In genomic region chr10:7363700-7364099, GRCh38 we compare ENCODE assay signal across 20 cellular contexts.
"Had no signal": no experiment of that assay in that cellular context is flagged by ENCODE, and none has a peak within 500 bp of the region (broad histone marks: within the 10 kb centered on the region; RNA-seq: fewer than 3 reads in every experiment).

No MANE protein-coding gene starts in this region.

- ATAC-seq: effector memory CD8-positive, alpha-beta T cell; gastroesophageal sphincter; psoas muscle had no signal

- H3K4me3 Mint-ChIP-seq: activated naive CD8-positive, alpha-beta T cell; brain; effector memory CD8-positive, alpha-beta T cell; neural progenitor cell had no signal

- H3K27me3 Mint-ChIP-seq: activated naive CD8-positive, alpha-beta T cell; effector memory CD8-positive, alpha-beta T cell; naive B cell had no signal

- H3K27ac Mint-ChIP-seq: neural progenitor cell had no signal

- DNase-seq: activated CD4-positive, alpha-beta T cell treated with anti-CD3 and anti-CD28 coated beads, Interleukin-2, amount 50 U/mL, for 1 hour; activated CD8-positive, alpha-beta memory T cell treated with anti-CD3 and anti-CD28 coated beads, Interleukin-2, amount 50 U/mL, for 48 hours; activated effector memory CD4-positive, alpha-beta T cell treated with Interleukin-2 at 50 U/mL for 16 hours; effector memory CD8-positive, alpha-beta T cell; islet precursor cell; left ventricle myocardium inferior; naive B cell; occipital lobe; psoas muscle; sigmoid colon; small intestine; stimulated activated CD4-positive, alpha-beta T cell treated with anti-CD3 and anti-CD28 coated beads, Interleukin-1b, Interleukin-23, amount 100 ng/mL, for 48 hours; stimulated activated CD4-positive, alpha-beta T cell treated with anti-CD3 and anti-CD28 coated beads, Interleukin-4, amount 100 ng/mL, for 4 hours; stimulated activated naive CD4-positive, alpha-beta T cell treated with Interleukin-2 at 50 U/mL for 16 hours; T-helper 1 cell; trophoblast cell had no signal
